ENCODE assay signal across 7 cellular contexts in genomic region chr16:53865492-53865863, GRCh38.
DNase-seq lines count a peak whose midpoint lies in the region; TF ChIP-seq lines count a peak whose summit lies in the region.

No MANE protein-coding gene starts in this region.

- H3K27me3 ChIP-seq in tibial artery: no peaks in the 10 kb centered on the region

- no peak overlapping the region for H3K27ac ChIP-seq in tibial artery

- peaks cover 5 to 10% (median 9%) of the 10 kb centered on the region in 3 donors for H3K36me3 ChIP-seq in tibial artery

- H3K4me1 ChIP-seq in tibial artery: peaks cover 0 to 9% (median 2%) of the 10 kb centered on the region in 4 donors

- DNase-seq in GM19240 (ENCODE audit: insufficient read length, low spot score) (peak; percentile 6), KBM-7 (peak; percentile 90), cardiac fibroblast (ENCODE audit: low read depth in 2 of 2) (peak; percentile 58 to 91), myocyte (ENCODE audit: low read depth) (peak; percentile 54), RPMI8226 (no peak), mucosa of gallbladder (ENCODE audit: low spot score) (no peak), tibial artery (no peak)

- intact Hi-C loops in tibial artery (cut with DNase I; ENCODE audit: low total_unique reads): no loop called here

- no peak overlapping the region for H3K4me3 ChIP-seq in cardiac fibroblast (replicated peaks in 1 of 2; ENCODE audit: low read depth in 2 of 2, low read length in 2 of 2)
- H3K4me3 ChIP-seq in tibial artery: no peak overlapping the region

- TF ChIP-seq CTCF in cardiac fibroblast (IDR thresholded peaks at IDR 0.05; ENCODE audit: low read depth, low read length): no peak
- TF ChIP-seq CTCF in tibial artery (IDR thresholded peaks at IDR 0.05): no peak

- H3K9me3 ChIP-seq in tibial artery: no peaks in the 10 kb centered on the region

- in situ Hi-C loops in KBM-7 (cut with MboI; ENCODE audit: low pct_unique_long_range_greater_than_20kb, low sequenced_read_pairs): no loop called here

Comparison
In these comparisons a context has a peak if more than half of its experiments do, and no peak if none do; other contexts are left out.
1. DNase-seq: peak in GM19240 (single experiment), KBM-7 (single experiment), cardiac fibroblast (2 of 2) and myocyte (single experiment); none in RPMI8226 (single experiment), mucosa of gallbladder (single experiment) and tibial artery (0 of 2).